In genomic region chr15:40064231-40064894, GRCh38 we compare ENCODE assay signal across 1 cellular context.
A peak's percentile ranks its signal among the peaks of the same experiment; 100 is the strongest.
TF ChIP-seq lines count a peak whose summit lies in the region.

No MANE protein-coding gene starts in this region.

TF ChIP-seq in GM12878, 131 proteins besides CTCF, POLR2A, EP300 and RAD21 (continued from another document):
- TF ChIP-seq POU2F2 (IDR thresholded peaks at IDR 0.05; ENCODE audit: borderline replicate concordance, low read depth, low read length) (0 out of 3 replicates have a peak, but pooled peaks have one; percentile 11), SRF (IDR thresholded peaks at IDR 0.05; ENCODE audit: low read depth in 2 of 2, low read length in 2 of 2) (peak in 1 of 2 experiments; percentile 51; a peak in 1 of 4 replicates), SUPT20H (IDR thresholded peaks at IDR 0.05; ENCODE audit: borderline replicate concordance, control insufficient read depth, low read depth, low read length) (no peak), ASH2L (IDR thresholded peaks at IDR 0.05; ENCODE audit: borderline replicate concordance, low read depth) (peak; percentile 85; the same call in 1 of the 2 replicates), STAT1 (conservative IDR thresholded peaks at IDR 0.05) (no peak), CBFB (IDR thresholded peaks at IDR 0.05; ENCODE audit: low read depth) (peak; percentile 57; the same call in 1 of the 2 replicates), NRF1 (conservative IDR thresholded peaks at IDR 0.05; ENCODE audit: low read depth, low read length) (no peak)
TF ChIP-seq in GM12878: peak in this region for 49.
